ENCODE assay signal across 1 cellular context in genomic region chr2:31238126-31238905, GRCh38.
TF ChIP-seq lines count a peak whose summit lies in the region.

No MANE protein-coding gene starts in this region.

TF ChIP-seq in SK-N-SH, 30 proteins besides CTCF, POLR2A, EP300 and RAD21:
- TF ChIP-seq, protein P1, sequence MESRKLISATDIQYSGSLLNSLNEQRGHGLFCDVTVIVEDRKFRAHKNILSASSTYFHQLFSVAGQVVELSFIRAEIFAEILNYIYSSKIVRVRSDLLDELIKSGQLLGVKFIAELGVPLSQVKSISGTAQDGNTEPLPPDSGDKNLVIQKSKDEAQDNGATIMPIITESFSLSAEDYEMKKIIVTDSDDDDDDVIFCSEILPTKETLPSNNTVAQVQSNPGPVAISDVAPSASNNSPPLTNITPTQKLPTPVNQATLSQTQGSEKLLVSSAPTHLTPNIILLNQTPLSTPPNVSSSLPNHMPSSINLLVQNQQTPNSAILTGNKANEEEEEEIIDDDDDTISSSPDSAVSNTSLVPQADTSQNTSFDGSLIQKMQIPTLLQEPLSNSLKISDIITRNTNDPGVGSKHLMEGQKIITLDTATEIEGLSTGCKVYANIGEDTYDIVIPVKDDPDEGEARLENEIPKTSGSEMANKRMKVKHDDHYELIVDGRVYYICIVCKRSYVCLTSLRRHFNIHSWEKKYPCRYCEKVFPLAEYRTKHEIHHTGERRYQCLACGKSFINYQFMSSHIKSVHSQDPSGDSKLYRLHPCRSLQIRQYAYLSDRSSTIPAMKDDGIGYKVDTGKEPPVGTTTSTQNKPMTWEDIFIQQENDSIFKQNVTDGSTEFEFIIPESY (IDR thresholded peaks at IDR 0.05; ENCODE audit: borderline replicate concordance, low read depth), result no peak
- no peak for TF ChIP-seq SIN3A (IDR thresholded peaks at IDR 0.05; ENCODE audit: borderline replicate concordance, low read depth, low read length)
- no peak for TF ChIP-seq GABPA (IDR thresholded peaks at IDR 0.05; ENCODE audit: low read depth)
- no peak for TF ChIP-seq TCF12 (IDR thresholded peaks at IDR 0.05)
- no peak for TF ChIP-seq POLR2AphosphoS5 (IDR thresholded peaks at IDR 0.05; ENCODE audit: low read depth, low read length)
- TF ChIP-seq REST (IDR thresholded peaks at IDR 0.05; ENCODE audit: low read depth, low read length), result no peak
- TF ChIP-seq, protein P2, sequence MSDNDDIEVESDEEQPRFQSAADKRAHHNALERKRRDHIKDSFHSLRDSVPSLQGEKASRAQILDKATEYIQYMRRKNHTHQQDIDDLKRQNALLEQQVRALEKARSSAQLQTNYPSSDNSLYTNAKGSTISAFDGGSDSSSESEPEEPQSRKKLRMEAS (IDR thresholded peaks at IDR 0.05; ENCODE audit: low read depth), result no peak
